In genomic region chr12:25051583-25052190, GRCh38 we compare ENCODE assay signal across 8 cellular contexts.
DNase-seq lines count a peak whose midpoint lies in the region; ATAC-seq and TF ChIP-seq lines count a peak whose summit lies in the region.

No MANE protein-coding gene starts in this region.

- peak; percentile 54 for ATAC-seq in HG02610 (IDR thresholded peaks at IDR 0.05; ENCODE audit: unreplicated experiment)

- H3K4me1 ChIP-seq in breast epithelium = no peaks in the 10 kb centered on the region

- in situ Hi-C loops in GM13977 (cut with MboI; ENCODE audit: low pct_unique_long_range_greater_than_20kb, low sequenced_read_pairs, unreplicated experiment) = loop anchor here (10.0 kb wide), 1 partner anchor 57 kb away; no protein-coding TSS in a partner anchor

- DNase-seq in GM13977 (ENCODE audit: low spot score) (peak; percentile 44), NCI-H69 (lab: John Stamatoyannopoulos, UW) (peak; percentile 41), pons (ENCODE audit: low spot score) (peak; percentile 22), HK-2 (ENCODE audit: unreplicated experiment) (no peak), NCI-H2107 (lab: John Stamatoyannopoulos, UW) (no peak), breast epithelium (ENCODE audit: low spot score in 2 of 2) (no peak)
- peak; percentile 23 for DNase-seq in activated effector memory CD4-positive, alpha-beta T cell treated with Interleukin-2 at 50 U/mL for 16 hours

- TF ChIP-seq CTCF in GM13977 (IDR thresholded peaks at IDR 0.05; ENCODE audit: extremely low read depth, insufficient read depth, missing control alignments) = no peak
- no peak for TF ChIP-seq CTCF in breast epithelium (IDR thresholded peaks at IDR 0.05)

- peak overlapping the region in 1 of 3 donors; percentile 33 for H3K4me3 ChIP-seq in breast epithelium

- H3K27ac ChIP-seq in breast epithelium = no peak overlapping the region

- TF ChIP-seq POLR2A in breast epithelium (IDR thresholded peaks at IDR 0.05) = no peak

- H3K27me3 ChIP-seq in breast epithelium = no peaks in the 10 kb centered on the region

- peaks cover 8 to 10% of the 10 kb centered on the region in 2 donors for H3K9me3 ChIP-seq in breast epithelium

- intact Hi-C loops in breast epithelium (cut with DNase I; ENCODE audit: low total_unique reads) = loop anchor here (10.0 kb wide), 1 partner anchor 1677 kb away; no protein-coding TSS in a partner anchor

- H3K36me3 ChIP-seq in breast epithelium = no peaks in the 10 kb centered on the region

Comparison
In these comparisons a context has a peak if more than half of its experiments do, and no peak if none do; other contexts are left out.
1. DNase-seq: peak in GM13977 (single experiment), NCI-H69 (single experiment), activated effector memory CD4-positive, alpha-beta T cell treated with Interleukin-2 at 50 U/mL for 16 hours (single experiment) and pons (single experiment); none in HK-2 (single experiment), NCI-H2107 (single experiment) and breast epithelium (0 of 2).